In genomic region chr3:101779808-101780366, GRCh38 we compare ENCODE assay signal across 8 cellular contexts. TPM values are rescaled to one million over a fixed set of nuclear protein-coding genes. Genes with fewer than 3 reads are reported as not detected.
DNase-seq lines count a peak whose midpoint lies in the region; ATAC-seq and TF ChIP-seq lines count a peak whose summit lies in the region.

No MANE protein-coding gene starts in this region.

- H3K4me2 ChIP-seq in smooth muscle cell: peak overlapping the region; percentile 90

- H3K4me1 ChIP-seq in cardiac muscle cell (ENCODE audit: low read depth): peaks cover 4% of the 10 kb centered on the region
- H3K4me1 ChIP-seq in smooth muscle cell (ENCODE audit: low read depth): peaks cover 15% of the 10 kb centered on the region

- peaks cover 41% of the 10 kb centered on the region for H3K36me3 Mint-ChIP-seq in CD4-positive, alpha-beta T cell (ENCODE audit: low read depth)

- no peaks in the 10 kb centered on the region for H3K27me3 ChIP-seq in CD4-positive, alpha-beta T cell (ENCODE audit: control insufficient read depth, insufficient read depth, low read length)
- H3K27me3 ChIP-seq in cardiac muscle cell (no peaks in the 10 kb centered on the region), smooth muscle cell (ENCODE audit: low read depth) (no peaks in the 10 kb centered on the region)

- ATAC-seq in CD4-positive, alpha-beta T cell (ENCODE audit: poor library complexity): no peak
- ATAC-seq in HG02798 (IDR thresholded peaks at IDR 0.05; ENCODE audit: poor library complexity, unreplicated experiment) (peak; percentile 36), GM21367 (IDR thresholded peaks at IDR 0.05; ENCODE audit: unreplicated experiment) (no peak)

- H3K27ac Mint-ChIP-seq in CD4-positive, alpha-beta T cell: peak overlapping the region; percentile 100

- peak overlapping the region; percentile 89 for H3K27ac ChIP-seq in CD4-positive, alpha-beta T cell (ENCODE audit: low read depth, low read length)
- H3K27ac ChIP-seq in cardiac muscle cell (no peak overlapping the region), smooth muscle cell (ENCODE audit: low read depth) (peak overlapping the region; percentile 33)

- no peaks in the 10 kb centered on the region for H3K9me3 Mint-ChIP-seq in CD4-positive, alpha-beta T cell

- no peak overlapping the region for H3K9ac ChIP-seq in smooth muscle cell (ENCODE audit: low read depth)

- peaks cover 69% of the 10 kb centered on the region for H3K4me1 Mint-ChIP-seq in CD4-positive, alpha-beta T cell (ENCODE audit: low read depth)

- TF ChIP-seq CTCF in CD4-positive, alpha-beta T cell (IDR thresholded peaks at IDR 0.05): no peak
- TF ChIP-seq CTCF in WI38 (IDR thresholded peaks at IDR 0.05; ENCODE audit: low read depth, low read length) (no peak), cardiac muscle cell (IDR thresholded peaks at IDR 0.05; ENCODE audit: low read depth, low read length) (no peak), smooth muscle cell (IDR thresholded peaks at IDR 0.05; ENCODE audit: borderline replicate concordance, insufficient read depth, poor library complexity, severe bottlenecking) (no peak)

- POLR2A ChIA-PET in CD4-positive, alpha-beta T cell (lab: Charles Lee): interaction anchor here (0.8 to 1.8 kb wide), 13 partner anchors 9 to 299 kb away, joined by 3 to 51 read pairs (median 15); partner anchors contain the start of genes CEP97, NFKBIZ, RPL24 and TRMT10C

- H4K20me1 ChIP-seq in smooth muscle cell (ENCODE audit: low read depth): no peaks in the 10 kb centered on the region

- H3K4me3 ChIP-seq in WI38 (ENCODE audit: low read depth, low read length): peak overlapping the region; percentile 74
- H3K4me3 ChIP-seq in cardiac muscle cell: peak overlapping the region; percentile 57
- H3K4me3 ChIP-seq in smooth muscle cell: peak overlapping the region; percentile 76

- CTCF ChIA-PET in CD4-positive, alpha-beta T cell (lab: Charles Lee): interaction anchor here (1.0 to 1.4 kb wide), 3 partner anchors 23 to 59 kb away, joined by 3 to 6 read pairs (median 5); partner anchors contain the start of gene CEP97

- no peak for DNase-seq in CD4-positive, alpha-beta T cell
- peak in 1 of 2 donors; percentile 48 for DNase-seq in cardiac muscle cell (ENCODE audit: low read depth in 1 of 2, low spot score in 1 of 2)
- no peak for DNase-seq in smooth muscle cell (lab: John Stamatoyannopoulos, UW; ENCODE audit: unreplicated experiment)
- no peak for DNase-seq in islet precursor cell
- no peak for DNase-seq in NCI-H524 treated with DMSO at 0.1 percent for 48 hours (lab: John Stamatoyannopoulos, UW)

- H3K4me3 Mint-ChIP-seq in CD4-positive, alpha-beta T cell: peak overlapping the region; percentile 98

- intact Hi-C loops in CD4-positive, alpha-beta T cell (cut with DNase I, micrococcal nuclease): loop anchor here (2.0 to 10.0 kb wide), 5 partner anchors 49 to 1068 kb away; partner anchors contain the start of genes CEP97 (in 1 of the 2), PCNP (in 1 of the 2) and ZBTB11 (in 1 of the 2)

- no peaks in the 10 kb centered on the region for H3K27me3 Mint-ChIP-seq in CD4-positive, alpha-beta T cell

- 19% methylated on average over 9 of the region's 9 CpGs for whole genome bisulfite sequencing in smooth muscle cell (ENCODE audit: low lambda C conversion rate)

- H3K9me3 ChIP-seq in CD4-positive, alpha-beta T cell (ENCODE audit: control insufficient read depth, low read length): no peaks in the 10 kb centered on the region
- H3K9me3 ChIP-seq in cardiac muscle cell (ENCODE audit: low read depth) (no peaks in the 10 kb centered on the region), smooth muscle cell (replicated peaks; ENCODE audit: low read depth) (no peaks in the 10 kb centered on the region)

- peak overlapping the region; percentile 95 for H2AFZ ChIP-seq in smooth muscle cell (ENCODE audit: low read depth)

- peaks cover 20% of the 10 kb centered on the region for H3K79me2 ChIP-seq in smooth muscle cell (ENCODE audit: low read depth)

- no peaks in the 10 kb centered on the region for H3K36me3 ChIP-seq in cardiac muscle cell
- no peaks in the 10 kb centered on the region for H3K36me3 ChIP-seq in smooth muscle cell (ENCODE audit: low read depth)

- no peaks in the 10 kb centered on the region for H3F3A ChIP-seq in smooth muscle cell (ENCODE audit: low read depth)

RNA-seq across cellular contexts. Expression of gene NXPE3, which starts 0.9 kb away (rescaled TPM):
- total RNA-seq in CD4-positive, alpha-beta T cell: 10 to 100 TPM; 37.4 to 37.5 TPM
- total RNA-seq in cardiac muscle cell: 4.9 and 7.7 TPM in 2 replicates
- polyA plus RNA-seq in cardiac muscle cell: 6.7 and 7.3 TPM in 2 replicates
- 8.6 and 10.2 TPM in 2 replicates for total RNA-seq in smooth muscle cell
- polyA plus RNA-seq in smooth muscle cell: 5.6 and 7.0 TPM in 2 replicates

RNA-seq across cellular contexts. Expression of gene CEP97, which starts 55.5 kb away (rescaled TPM):
- total RNA-seq in CD4-positive, alpha-beta T cell: 1 to 10 TPM; 6.3 to 6.6 TPM
- 11.8 and 20.4 TPM in 2 replicates for total RNA-seq in cardiac muscle cell
- 3.4 and 7.7 TPM in 2 replicates for polyA plus RNA-seq in cardiac muscle cell
- 20.8 and 21.2 TPM in 2 replicates for total RNA-seq in smooth muscle cell
- 3.5 and 4.3 TPM in 2 replicates for polyA plus RNA-seq in smooth muscle cell
